ENCODE assay signal across 20 cellular contexts in genomic region chr6:57029213-57029612, GRCh38. TPM values are rescaled to one million over a fixed set of nuclear protein-coding genes. Genes with fewer than 3 reads are reported as not detected.
DNase-seq lines count a peak whose midpoint lies in the region; ATAC-seq and TF ChIP-seq lines count a peak whose summit lies in the region.
"Had no signal": no experiment of that assay in that cellular context is flagged by ENCODE, and none has a peak within 500 bp of the region (broad histone marks: within the 10 kb centered on the region; RNA-seq: fewer than 3 reads in every experiment).

No MANE protein-coding gene starts in this region.

- H3K9me3 Mint-ChIP-seq in Calu3 (ENCODE audit: low read depth, unreplicated experiment) (no peaks in the 10 kb centered on the region), nephron (peaks cover 15% of the 10 kb centered on the region)

- no TSS peak for BruUV-seq in Calu3 (replicated peaks; lab: Mats Ljungman, UMichigan)

- intact Hi-C loops in Calu3 (cut with micrococcal nuclease; ENCODE audit: unreplicated experiment), result loop anchor here (10.0 kb wide), 1 partner anchor 286 kb away; the partner anchor contains the start of gene PRIM2

- H3K36me3 Mint-ChIP-seq in Calu3 (ENCODE audit: insufficient read depth, unreplicated experiment) (no peaks in the 10 kb centered on the region), nephron (ENCODE audit: low read depth) (peaks cover 13% of the 10 kb centered on the region)

- no peak overlapping the region for H3K4me3 ChIP-seq in fibroblast of villous mesenchyme (ENCODE audit: low read depth, low read length)
- H3K4me3 ChIP-seq: HAP-1 had no signal

- CTCF ChIA-PET in Calu3 (lab: Charles Lee), result interaction anchor here (1.0 kb wide), 1 partner anchor 29 kb away, joined by 3 read pairs; no protein-coding TSS in a partner anchor

- TF ChIP-seq CTCF in Calu3 (IDR thresholded peaks at IDR 0.05; ENCODE audit: unreplicated experiment) (no peak), fibroblast of villous mesenchyme (IDR thresholded peaks at IDR 0.05; ENCODE audit: insufficient read depth, low read depth, low read length) (no peak), nephron (IDR thresholded peaks at IDR 0.05; ENCODE audit: unreplicated experiment in 3 of 3) (no peak)

- H3K4me3 Mint-ChIP-seq in Calu3 (ENCODE audit: low read depth, unreplicated experiment) (no peak overlapping the region), nephron (no peak overlapping the region)
- H3K4me3 Mint-ChIP-seq: CD4-positive, alpha-beta T cell had no signal

- no peak overlapping the region for H3K27ac Mint-ChIP-seq in Calu3 (ENCODE audit: unreplicated experiment)
- H3K27ac Mint-ChIP-seq in nephron, result peak overlapping the region in 2 of 3 experiments; percentile 14 to 22
- H3K27ac Mint-ChIP-seq: CD4-positive, alpha-beta T cell had no signal

- peaks cover 26% of the 10 kb centered on the region for H3K4me1 Mint-ChIP-seq in Calu3 (ENCODE audit: low read depth, unreplicated experiment)
- H3K4me1 Mint-ChIP-seq in nephron, result no peaks in the 10 kb centered on the region

- DNase-seq in Calu3 (peak; percentile 15), HT-29 (ENCODE audit: low spot score) (peak; percentile 61), fibroblast of villous mesenchyme (ENCODE audit: low read depth) (peak; percentile 24), COR-L47 (lab: John Stamatoyannopoulos, UW) (no peak), inferior parietal cortex (ENCODE audit: extremely low spot score) (no peak)
- DNase-seq: CD4-positive, alpha-beta T cell; DMS53; EL; NCI-H1417; NCI-H187; NCI-H2107; NCI-H2227 treated with DMSO at 0.1 percent for 48 hours; NCI-H510A treated with DMSO at 0.1 percent for 48 hours; NCI-H774; SHP77 had no signal

- H3K27me3 Mint-ChIP-seq in Calu3 (ENCODE audit: unreplicated experiment), result no peaks in the 10 kb centered on the region
- no peaks in the 10 kb centered on the region for H3K27me3 Mint-ChIP-seq in nephron (ENCODE audit: low read depth)

- ATAC-seq in GM21717 (IDR thresholded peaks at IDR 0.05; ENCODE audit: unreplicated experiment) (no peak), HG03097 (IDR thresholded peaks at IDR 0.05; ENCODE audit: low FRiP score, unreplicated experiment) (no peak)
- ATAC-seq: SK-N-SH treated with all-trans-retinoic acid at 6 μM for 48 hours had no signal

RNA-seq across cellular contexts. Expression of gene KIAA1586, which starts 17.3 kb away (rescaled TPM):
- total RNA-seq in Calu3 (2022), result 11.2 and 12.6 TPM in 2 replicates
- 2.3 and 2.4 TPM in 2 replicates for total RNA-seq in HT-29 (2014; rRNA removed; shearing (Covaris generic))
- total RNA-seq in fibroblast of villous mesenchyme, result 15.1 and 24.6 TPM in 2 replicates

Comparison
In these comparisons a context has a peak if more than half of its experiments do, and no peak if none do; other contexts are left out.
1. DNase-seq: peak in Calu3 (single experiment), HT-29 (single experiment) and fibroblast of villous mesenchyme (single experiment); none in COR-L47 (single experiment) and inferior parietal cortex (single experiment).